In genomic region chr22:45863981-45864751, GRCh38 we compare ENCODE assay signal across 8 cellular contexts.
DNase-seq lines count a peak whose midpoint lies in the region; ATAC-seq and TF ChIP-seq lines count a peak whose summit lies in the region.

No MANE protein-coding gene starts in this region.

- no peaks in the 10 kb centered on the region for H3K9me3 ChIP-seq in T-helper 17 cell (ENCODE audit: control insufficient read depth, low read length, poor library complexity, severe bottlenecking)
- no peaks in the 10 kb centered on the region for H3K9me3 ChIP-seq in ascending aorta

- H3K36me3 ChIP-seq in ascending aorta, result peaks cover 3 to 4% of the 10 kb centered on the region in 2 donors

- peak overlapping the region; percentile 51 for H3K27ac Mint-ChIP-seq in T-helper 17 cell

- peaks cover 15% of the 10 kb centered on the region for H3K27me3 ChIP-seq in ascending aorta

- ATAC-seq in T-helper 17 cell (peak; percentile 79), GM18861 (IDR thresholded peaks at IDR 0.05; ENCODE audit: unreplicated experiment) (no peak), HG03097 (IDR thresholded peaks at IDR 0.05; ENCODE audit: low FRiP score, unreplicated experiment) (no peak)

- TF ChIP-seq CTCF in ascending aorta (IDR thresholded peaks at IDR 0.05), result peak; percentile 67 to 85 (median 83)

- DNase-seq in GM03348 (ENCODE audit: low spot score) (peak; percentile 83), NCI-H1092 (lab: John Stamatoyannopoulos, UW) (peak; percentile 20), T-helper 17 cell (peak; percentile 35 to 67 (median 45)), ascending aorta (ENCODE audit: low spot score in 2 of 2) (peak in 1 of 2 donors; percentile 83), hypothalamus (lab: John Stamatoyannopoulos, UW) (peak in 32 of 51 donors; percentile 17 to 78 (median 48))
- peak; percentile 31 to 78 for DNase-seq in stimulated activated CD4-positive, alpha-beta T cell treated with anti-CD3 and anti-CD28 coated beads, Interleukin-12 subunit alpha, Interleukin-12 subunit beta, amount 100 ng/mL, for 24 hours (ENCODE audit: low read depth in 2 of 2)

- H3K36me3 Mint-ChIP-seq in T-helper 17 cell (ENCODE audit: low read depth), result peaks cover 17% of the 10 kb centered on the region

- H3K4me3 ChIP-seq in ascending aorta, result no peak overlapping the region

- peaks cover 10% of the 10 kb centered on the region for H3K4me1 Mint-ChIP-seq in T-helper 17 cell

- H3K4me1 ChIP-seq in ascending aorta, result peaks cover 9 to 13% of the 10 kb centered on the region in 2 donors

- peak overlapping the region; percentile 41 for H3K4me3 Mint-ChIP-seq in T-helper 17 cell

- no peak overlapping the region for H3K27ac ChIP-seq in ascending aorta

- peaks cover 40% of the 10 kb centered on the region for H3K27me3 Mint-ChIP-seq in T-helper 17 cell

- intact Hi-C loops in ascending aorta (cut with DNase I), result no loop called here
